In genomic region chr2:38535404-38535744, GRCh38 we compare ENCODE assay signal across 10 cellular contexts.
A peak's percentile ranks its signal among the peaks of the same experiment; 100 is the strongest.
DNase-seq lines count a peak whose midpoint lies in the region; ATAC-seq and TF ChIP-seq lines count a peak whose summit lies in the region.
"Had no signal": no experiment of that assay in that cellular context is flagged by ENCODE, and none has a peak within 500 bp of the region (broad histone marks: within the 10 kb centered on the region; RNA-seq: fewer than 3 reads in every experiment).

No MANE protein-coding gene starts in this region.

- H3K27ac Mint-ChIP-seq in natural killer cell (no peak overlapping the region), type B pancreatic cell (peak overlapping the region; percentile 8)

- DNase-seq in left ventricle myocardium inferior (no peak), heart left ventricle (no peak), natural killer cell (no peak), type B pancreatic cell (ENCODE audit: extremely low spot score, unreplicated experiment) (no peak), MG63 (no peak), kidney glomerular epithelial cell (lab: John Stamatoyannopoulos, UW) (no peak)
- DNase-seq: NK-92 treated with Interleukin-12 subunit alpha and Interleukin-12 subunit beta, amount 100 ng/mL, for 24 hours had no signal

- intact Hi-C loops in left ventricle myocardium inferior (cut with micrococcal nuclease) = no loop called here
- intact Hi-C loops in heart left ventricle (cut with DNase I) = loop anchor here in 5 of 10 donors (5.0 kb wide), 3 partner anchors 47 to 207 kb away; no protein-coding TSS in a partner anchor
- intact Hi-C loops in natural killer cell (cut with micrococcal nuclease) = no loop called here

- H3K4me1 ChIP-seq in left ventricle myocardium inferior (peaks cover 12% of the 10 kb centered on the region), heart left ventricle (peaks cover 0 to 11% (median 0%) of the 10 kb centered on the region in 12 donors), duodenal mucosa (ENCODE audit: control insufficient read depth in 1 of 2, insufficient read depth in 2 of 2, low read length in 2 of 2) (no peaks in the 10 kb centered on the region)

- TF ChIP-seq CTCF in left ventricle myocardium inferior (IDR thresholded peaks at IDR 0.05; ENCODE audit: borderline replicate concordance) = no peak
- TF ChIP-seq CTCF in heart left ventricle (IDR thresholded peaks at IDR 0.05) = no peak
- no peak for TF ChIP-seq CTCF in natural killer cell (IDR thresholded peaks at IDR 0.05)
- TF ChIP-seq CTCF in type B pancreatic cell (conservative IDR thresholded peaks at IDR 0.05) = no peak

- H3K36me3 Mint-ChIP-seq in natural killer cell (no peaks in the 10 kb centered on the region), type B pancreatic cell (no peaks in the 10 kb centered on the region)

- H3K4me3 ChIP-seq in left ventricle myocardium inferior = peak overlapping the region; percentile 69
- H3K4me3 ChIP-seq in heart left ventricle = peak overlapping the region in 5 of 12 donors; percentile 28 to 67 (median 48)
- peak overlapping the region; percentile 55 to 67 for H3K4me3 ChIP-seq in duodenal mucosa (ENCODE audit: low read depth in 1 of 2, low read length in 2 of 2)
- no peak overlapping the region for H3K4me3 ChIP-seq in MG63

- H3K27me3 ChIP-seq in left ventricle myocardium inferior (ENCODE audit: low read depth) = peaks cover 4% of the 10 kb centered on the region
- H3K27me3 ChIP-seq in heart left ventricle = no peaks in the 10 kb centered on the region
- peaks cover 0 to 5% of the 10 kb centered on the region in 2 donors for H3K27me3 ChIP-seq in duodenal mucosa (ENCODE audit: control insufficient read depth in 1 of 2, insufficient read depth in 2 of 2, low read length in 2 of 2)
- no peaks in the 10 kb centered on the region for H3K27me3 ChIP-seq in MG63

- TF ChIP-seq POLR2A in heart left ventricle (IDR thresholded peaks at IDR 0.05) = no peak

- WGBS in heart left ventricle, 4 donors = 78 to 88% (median 86%) methylated on average over 11 of the region's 11 CpGs

- no peaks in the 10 kb centered on the region for H3K9me3 ChIP-seq in left ventricle myocardium inferior (replicated peaks)
- no peaks in the 10 kb centered on the region for H3K9me3 ChIP-seq in heart left ventricle
- no peaks in the 10 kb centered on the region for H3K9me3 ChIP-seq in duodenal mucosa (ENCODE audit: control insufficient read depth in 1 of 2, low read length in 2 of 2)
- H3K9me3 ChIP-seq in MG63 = no peaks in the 10 kb centered on the region

- no peak overlapping the region for H3K27ac ChIP-seq in left ventricle myocardium inferior (replicated peaks)
- peak overlapping the region in 1 of 12 donors; percentile 84 for H3K27ac ChIP-seq in heart left ventricle
- H3K27ac ChIP-seq in duodenal mucosa (ENCODE audit: low read depth, low read length) = no peak overlapping the region
- H3K27ac ChIP-seq: cardiac muscle cell had no signal

- ATAC-seq in heart left ventricle (no peak), natural killer cell (no peak), GM21529 (IDR thresholded peaks at IDR 0.05; ENCODE audit: unreplicated experiment) (no peak)

- H3K4me3 Mint-ChIP-seq in natural killer cell (peak overlapping the region; percentile 51), type B pancreatic cell (peak overlapping the region; percentile 75)

- H3K4me1 Mint-ChIP-seq in natural killer cell (peaks cover 0 to 5% of the 10 kb centered on the region in 2 donors), type B pancreatic cell (ENCODE audit: unreplicated experiment) (peaks cover 6% of the 10 kb centered on the region)

- H3K27me3 Mint-ChIP-seq in natural killer cell (ENCODE audit: low read depth in 2 of 2) (peaks cover 31 to 44% of the 10 kb centered on the region in 2 donors), type B pancreatic cell (peaks cover 35% of the 10 kb centered on the region)

- H3K9ac ChIP-seq in duodenal mucosa (ENCODE audit: low read depth in 1 of 2, low read length in 2 of 2) = peak overlapping the region in 1 of 2 donors; percentile 44

- H3K9me3 Mint-ChIP-seq in natural killer cell (no peaks in the 10 kb centered on the region), type B pancreatic cell (no peaks in the 10 kb centered on the region)

- no peaks in the 10 kb centered on the region for H3K36me3 ChIP-seq in left ventricle myocardium inferior
- no peaks in the 10 kb centered on the region for H3K36me3 ChIP-seq in heart left ventricle
- H3K36me3 ChIP-seq in duodenal mucosa (ENCODE audit: control insufficient read depth in 1 of 2, insufficient read depth in 2 of 2, low read length in 2 of 2) = no peaks in the 10 kb centered on the region
- H3K36me3 ChIP-seq in MG63 = no peaks in the 10 kb centered on the region
- H3K36me3 ChIP-seq: cardiac muscle cell had no signal
